In genomic region chr6:152195896-152196295, GRCh38 we compare ENCODE assay signal across 21 cellular contexts.
"Had no signal": no experiment of that assay in that cellular context is flagged by ENCODE, and none has a peak within 500 bp of the region (broad histone marks: within the 10 kb centered on the region; RNA-seq: fewer than 3 reads in every experiment).

No MANE protein-coding gene starts in this region.

- H3K4me1 ChIP-seq: parathyroid adenoma, right atrium auricular region, transverse colon had no signal

- DNase-seq: dorsolateral prefrontal cortex; effector CD4-positive, alpha-beta T cell; hypothalamus; immature natural killer cell; mesenchymal stem cell; mucosa of descending colon; naive B cell; stimulated activated CD4-positive, alpha-beta T cell treated with anti-CD3 and anti-CD28 coated beads, Interleukin-2, amount 100 ng/mL, for 24 hours; stimulated activated CD4-positive, alpha-beta T cell treated with anti-CD3 and anti-CD28 coated beads, Interleukin-4, amount 100 ng/mL, for 24 hours; stimulated activated naive CD4-positive, alpha-beta T cell treated with Interleukin-2 at 50 U/mL for 16 hours; transverse colon had no signal

- H3K4me3 Mint-ChIP-seq: immature natural killer cell; mesothelial cell of epicardium; natural killer cell treated with Interleukin-12 subunit alpha and Interleukin-12 subunit beta and Interleukin-15 and Interleukin-18, amount 100 ng/mL, for 72 hours; neural crest cell; stimulated activated effector memory CD8-positive, alpha-beta T cell treated with anti-CD3 and anti-CD28 coated beads, Interleukin-12 subunit alpha, Interleukin-12 subunit beta, amount 100 ng/mL, for 72 hours had no signal

- H3K27ac ChIP-seq: dorsolateral prefrontal cortex, parathyroid adenoma, right atrium auricular region, thoracic aorta, transverse colon, vagina had no signal

- H3K4me1 Mint-ChIP-seq: mesothelial cell of epicardium, naive B cell, neural crest cell had no signal

- H3K27ac Mint-ChIP-seq: mesothelial cell of epicardium; progenitor cell of endocrine pancreas; stimulated activated effector memory CD8-positive, alpha-beta T cell treated with anti-CD3 and anti-CD28 coated beads, Interleukin-12 subunit alpha, Interleukin-12 subunit beta, amount 100 ng/mL, for 72 hours had no signal

- H3K9me3 ChIP-seq: mucosa of descending colon, right atrium auricular region, thoracic aorta, transverse colon, vagina had no signal

- H2AFZ ChIP-seq: parathyroid adenoma had no signal

- H3K79me2 ChIP-seq: parathyroid adenoma had no signal

- H3K4me3 ChIP-seq: dorsolateral prefrontal cortex, mucosa of descending colon, right atrium auricular region, thoracic aorta, transverse colon, vagina had no signal

- ATAC-seq: mucosa of descending colon; natural killer cell treated with Interleukin-12 subunit alpha and Interleukin-12 subunit beta and Interleukin-15 and Interleukin-18, amount 100 ng/mL, for 72 hours; sciatic nerve; stimulated activated effector memory CD8-positive, alpha-beta T cell treated with anti-CD3 and anti-CD28 coated beads, Interleukin-12 subunit alpha, Interleukin-12 subunit beta, amount 100 ng/mL, for 72 hours had no signal

- H3K9ac ChIP-seq: parathyroid adenoma had no signal

- H3K27me3 Mint-ChIP-seq: naive B cell; natural killer cell treated with Interleukin-12 subunit alpha and Interleukin-12 subunit beta and Interleukin-15 and Interleukin-18, amount 100 ng/mL, for 72 hours; progenitor cell of endocrine pancreas had no signal

- H3K27me3 ChIP-seq: dorsolateral prefrontal cortex, right atrium auricular region, transverse colon, vagina had no signal

- H3K9me3 Mint-ChIP-seq: immature natural killer cell had no signal
